14 cellular contexts compared by ENCODE assay signal in the genomic region with DNA sequence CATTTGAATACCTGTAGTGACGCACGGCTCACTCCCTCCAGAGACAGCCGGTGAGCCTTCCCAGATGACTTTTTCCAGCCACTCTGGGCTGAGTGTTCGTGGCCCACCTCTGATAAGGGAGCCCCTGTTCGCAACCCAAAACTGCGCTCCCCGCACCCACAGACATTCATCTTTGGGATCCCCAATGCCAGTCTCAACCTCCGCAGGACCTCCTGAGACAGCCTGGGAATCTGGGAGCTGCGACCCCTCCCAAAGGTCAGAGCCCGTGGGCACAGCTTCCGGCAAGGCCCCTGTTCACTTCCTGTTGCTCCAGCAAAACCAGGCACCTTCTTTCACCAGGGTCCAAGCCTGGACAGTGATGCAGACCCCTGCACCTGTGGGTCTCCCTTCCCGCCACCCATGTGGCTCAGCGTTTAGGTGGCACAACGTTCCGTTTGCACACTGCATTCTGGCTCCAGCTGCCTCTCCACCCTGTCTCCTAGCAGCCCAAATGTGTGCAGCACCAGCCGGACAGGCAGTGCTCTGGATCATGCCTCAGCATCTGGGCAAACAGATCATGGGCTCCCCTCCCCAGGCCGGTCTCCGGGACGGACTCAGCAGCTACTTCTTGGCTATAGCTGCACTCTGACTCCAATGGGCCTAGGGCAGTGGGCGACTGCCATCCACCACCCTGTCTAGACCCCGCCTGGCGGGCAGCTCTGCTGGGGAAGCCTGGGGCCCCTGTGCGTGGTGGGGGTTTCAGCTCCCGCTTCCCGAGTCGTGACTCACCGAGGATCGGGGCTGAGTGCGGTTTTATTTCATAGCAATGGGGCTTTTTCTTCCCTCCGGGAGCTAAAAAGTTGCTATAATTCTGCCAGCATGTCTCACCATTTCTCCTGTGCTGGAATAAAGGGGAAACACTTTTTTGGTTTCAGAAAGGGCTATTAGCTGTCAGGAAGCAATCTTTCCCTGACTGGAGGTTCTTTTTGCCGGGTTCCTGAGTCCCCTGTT.
"Had no signal": no experiment of that assay in that cellular context is flagged by ENCODE, and none has a peak within 500 bp of the region (broad histone marks: within the 10 kb centered on the region; RNA-seq: fewer than 3 reads in every experiment).

No MANE protein-coding gene starts in this region.

- H3K4me3 ChIP-seq: ascending aorta, thoracic aorta had no signal

- H3K9me3 ChIP-seq: ascending aorta, thoracic aorta had no signal

- H3K27me3 ChIP-seq: ascending aorta had no signal

- H3K27ac ChIP-seq: ascending aorta, thoracic aorta had no signal

- H3K36me3 ChIP-seq: ascending aorta, thoracic aorta had no signal

- H3K4me1 ChIP-seq: ascending aorta had no signal

- ATAC-seq: activated CD4-positive, alpha-beta T cell treated with anti-CD3 and anti-CD28 coated beads for 36 hours; activated T-cell treated with anti-CD3 and anti-CD28 coated beads, Interleukin-2, amount 50 U/mL, for 72 hours; left colon; natural killer cell had no signal

- DNase-seq: activated CD4-positive, alpha-beta memory T cell treated with anti-CD3 and anti-CD28 coated beads, Interleukin-2, amount 10 ng/mL, durations not matched to agents 7 days and 5 days; activated CD4-positive, alpha-beta T cell treated with anti-CD3 and anti-CD28 coated beads for 36 hours; activated CD8-positive, alpha-beta memory T cell treated with anti-CD3 and anti-CD28 coated beads, Interleukin-2, amount 50 U/mL, for 4 hours; activated gamma-delta T cell treated with Interleukin-2 at 50 U/mL for 16 hours; activated naive CD8-positive, alpha-beta T cell treated with anti-CD3 and anti-CD28 coated beads, Interleukin-2, amount 10 ng/mL, durations not matched to agents 7 days and 5 days; activated T-cell treated with anti-CD3 and anti-CD28 coated beads, Interleukin-2, amount 50 U/mL, for 72 hours; endodermal cell; left colon; natural killer cell; occipital lobe; stimulated activated CD4-positive, alpha-beta T cell treated with anti-CD3 and anti-CD28 coated beads, Interleukin-4, amount 100 ng/mL, for 24 hours; T1000 had no signal
